8 cellular contexts compared by ENCODE assay signal in genomic region chr9:72364679-72365524, GRCh38. TPM values are rescaled to one million over a fixed set of nuclear protein-coding genes. Genes with fewer than 3 reads are reported as not detected.
DNase-seq lines count a peak whose midpoint lies in the region; ATAC-seq, FAIRE-seq and TF ChIP-seq lines count a peak whose summit lies in the region.

A gene with protein sequence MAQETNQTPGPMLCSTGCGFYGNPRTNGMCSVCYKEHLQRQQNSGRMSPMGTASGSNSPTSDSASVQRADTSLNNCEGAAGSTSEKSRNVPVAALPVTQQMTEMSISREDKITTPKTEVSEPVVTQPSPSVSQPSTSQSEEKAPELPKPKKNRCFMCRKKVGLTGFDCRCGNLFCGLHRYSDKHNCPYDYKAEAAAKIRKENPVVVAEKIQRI (minus strand): TSS chr9:72365208. CDS start chr9:72360778, 4,430 bp downstream.

- no peaks in the 10 kb centered on the region for H3K9me3 ChIP-seq in keratinocyte (ENCODE audit: control insufficient read depth, low read depth, low read length)

- no peaks in the 10 kb centered on the region for H3K27me3 ChIP-seq in keratinocyte (ENCODE audit: control insufficient read depth, extremely low read depth, insufficient read depth, low read length)

- H3K9ac ChIP-seq in keratinocyte (ENCODE audit: control insufficient read depth, extremely low read depth, insufficient read depth, low read length) = peak within 1 kb of the TSS; percentile 89

- peaks cover 50% of the 10 kb centered on the region for H3K79me2 ChIP-seq in keratinocyte (ENCODE audit: control insufficient read depth, insufficient read depth, low read length)

- peak within 1 kb of the TSS; percentile 88 for H2AFZ ChIP-seq in keratinocyte (ENCODE audit: control insufficient read depth, low read length)

- peaks cover 27% of the 10 kb centered on the region for H3K4me1 ChIP-seq in keratinocyte (ENCODE audit: control insufficient read depth, extremely low read depth, insufficient read depth, low read length)

- dilution Hi-C loops in keratinocyte (cut with MboI; ENCODE audit: extremely low pct_ligation_motif_present, low sequenced_read_pairs) = loop anchor here (25.0 kb wide), 1 partner anchor 222 kb away; no protein-coding TSS in a partner anchor

- H3K9me1 ChIP-seq in keratinocyte (ENCODE audit: control insufficient read depth, extremely low read depth, insufficient read depth, low read length) = no peaks in the 10 kb centered on the region

- H3K27ac ChIP-seq in keratinocyte (ENCODE audit: control insufficient read depth, insufficient read depth, low read length) = peak within 1 kb of the TSS; percentile 96

- ATAC-seq in GM19023 (IDR thresholded peaks at IDR 0.05; ENCODE audit: unreplicated experiment) (peak; percentile 80), HG03280 (IDR thresholded peaks at IDR 0.05; ENCODE audit: unreplicated experiment) (peak; percentile 80)

- peaks cover 4 to 12% of the 10 kb centered on the region in 2 experiments for H3K36me3 ChIP-seq in keratinocyte (ENCODE audit: control insufficient read depth in 2 of 2, extremely low read depth in 1 of 2, insufficient read depth in 2 of 2, low read length in 2 of 2)

- H3K4me3 ChIP-seq in keratinocyte (ENCODE audit: control insufficient read depth in 2 of 3, extremely low read depth in 1 of 3, insufficient read depth in 2 of 3, low read depth in 1 of 3, low read length in 3 of 3) = peak within 1 kb of the TSS; percentile 73 to 91 (median 86)

- peak within 1 kb of the TSS; percentile 99 for H3K4me2 ChIP-seq in keratinocyte (ENCODE audit: control insufficient read depth, extremely low read depth, insufficient read depth, low read depth, low read length)

- DNase-seq in AG09319 (ENCODE audit: extremely low read depth, low read depth) = peak; percentile 98
- peak; percentile 88 for DNase-seq in NCI-H345 treated with DMSO at 0.1 percent for 48 hours (lab: John Stamatoyannopoulos, UW; ENCODE audit: unreplicated experiment)
- DNase-seq in activated CD4-positive, CD25-positive, alpha-beta regulatory T cell treated with anti-CD3 and anti-CD28 coated beads, Interleukin-2, amount 50 U/mL, for 72 hours = peak; percentile 94
- DNase-seq in cerebellar nuclear complex (lab: John Stamatoyannopoulos, UW) = peak; percentile 97 to 98
- no peak for DNase-seq in keratinocyte (ENCODE audit: low read depth, low spot score)
- peak; percentile 84 to 90 for DNase-seq in stimulated activated CD4-positive, alpha-beta T cell treated with anti-CD3 and anti-CD28 coated beads, Interleukin-15, amount 100 ng/mL, for 1 hour (ENCODE audit: low read depth in 1 of 2, low spot score in 1 of 2)

- peaks cover 20% of the 10 kb centered on the region for H4K20me1 ChIP-seq in keratinocyte (ENCODE audit: control insufficient read depth, extremely low read depth, insufficient read depth, low read length)

- FAIRE-seq in keratinocyte (lab: Jason Lieb, UNC) = peak; percentile 79

- TF ChIP-seq CTCF in AG09319 (IDR thresholded peaks at IDR 0.05; ENCODE audit: low read depth, low read length) = no peak
- peak in 2 of 3 experiments; percentile 3 to 23 for TF ChIP-seq CTCF in keratinocyte (optimal IDR thresholded peaks at IDR 0.05 in 1 of 3, IDR thresholded peaks at IDR 0.05 in 1 of 3, conservative IDR thresholded peaks at IDR 0.05 in 1 of 3; ENCODE audit: extremely low read depth in 1 of 3, insufficient read depth in 2 of 3, low read length in 3 of 3)

RNA-seq across cellular contexts. Expression of the gene that starts here (rescaled TPM):
- polyA plus RNA-seq in keratinocyte = 39.2 to 67.9 TPM (median 67.3 TPM) in 3 replicates
- 244 TPM for polyA plus RNA-seq in keratinocyte (2011; ENCODE audit: low read depth)
- polyA plus RNA-seq in keratinocyte (2011; cell fraction: cytosol; rRNA removed) = 30.5 and 64.9 TPM in 2 replicates
- polyA plus RNA-seq in keratinocyte (2011; cell fraction: nucleus; rRNA removed) = 93.2 and 112 TPM in 2 replicates
- 63.6 and 146 TPM in 2 replicates for polyA plus RNA-seq in keratinocyte (2012; ENCODE audit: low replicate concordance)
- polyA minus RNA-seq in keratinocyte = 11.9 to 48.9 TPM (median 30.8 TPM) in 3 replicates
- polyA minus RNA-seq in keratinocyte (2011; cell fraction: cytosol; rRNA and poly(A)+ RNA removed) = 42.0 TPM
- polyA minus RNA-seq in keratinocyte (2011; cell fraction: nucleus; rRNA and poly(A)+ RNA removed) = 80.9 and 119 TPM in 2 replicates
